Comparison of ENCODE assay signal across 1 cellular context in genomic region chr16:12819126-12820117, GRCh38.
TF ChIP-seq lines count a peak whose summit lies in the region.

No MANE protein-coding gene starts in this region.

TF ChIP-seq in HepG2, 621 proteins besides CTCF, POLR2A, EP300 and RAD21 (continued from another document and continues in another):
- TF ChIP-seq ZBTB49 (CRISPR knock-in tag; IDR thresholded peaks at IDR 0.05; ENCODE audit: borderline replicate concordance) (peak; percentile 31; the same call in 1 of the 2 replicates), CHD2 (IDR thresholded peaks at IDR 0.05; ENCODE audit: low read depth, low read length) (no peak), ZNF629 (CRISPR knock-in tag; conservative IDR thresholded peaks at IDR 0.05) (no peak), SCMH1 (CRISPR knock-in tag; IDR thresholded peaks at IDR 0.05; ENCODE audit: borderline replicate concordance) (no peak), POGZ (CRISPR knock-in tag; IDR thresholded peaks at IDR 0.05) (no peak), PAWR (CRISPR knock-in tag; IDR thresholded peaks at IDR 0.05; ENCODE audit: borderline replicate concordance) (no peak), TEAD3 (CRISPR knock-in tag; optimal IDR thresholded peaks at IDR 0.05; ENCODE audit: borderline replicate concordance) (peak; percentile 66), CREBL2 (CRISPR knock-in tag; IDR thresholded peaks at IDR 0.05; ENCODE audit: borderline replicate concordance) (no peak), THYN1 (CRISPR knock-in tag; IDR thresholded peaks at IDR 0.05; ENCODE audit: borderline replicate concordance, low read depth) (no peak), ZC3H4 (CRISPR knock-in tag; IDR thresholded peaks at IDR 0.05; ENCODE audit: borderline replicate concordance) (no peak), ZNF513 (CRISPR knock-in tag; conservative IDR thresholded peaks at IDR 0.05) (no peak), CREB1 (IDR thresholded peaks at IDR 0.05) (no peak), CREB1 (CRISPR knock-in tag; IDR thresholded peaks at IDR 0.05) (no peak), TSC22D2 (CRISPR knock-in tag; IDR thresholded peaks at IDR 0.05; ENCODE audit: borderline replicate concordance) (peak; percentile 41; the same call in 1 of the 2 replicates), GATAD1 (CRISPR knock-in tag; IDR thresholded peaks at IDR 0.05) (0 out of 2 replicates have a peak, but pooled peaks have one; percentile 27), ZNF550 (CRISPR knock-in tag; IDR thresholded peaks at IDR 0.05; ENCODE audit: borderline replicate concordance) (no peak), ZNF260 (CRISPR knock-in tag; IDR thresholded peaks at IDR 0.05; ENCODE audit: borderline replicate concordance, low read depth) (no peak), LBX2 (CRISPR knock-in tag; IDR thresholded peaks at IDR 0.05; ENCODE audit: borderline replicate concordance) (no peak), SAP130 (CRISPR knock-in tag; IDR thresholded peaks at IDR 0.05; ENCODE audit: low read depth) (peak; percentile 47; the same call in 1 of the 2 replicates), KLF13 (CRISPR knock-in tag; IDR thresholded peaks at IDR 0.05) (no peak), FOXK1 (CRISPR knock-in tag; IDR thresholded peaks at IDR 0.05; ENCODE audit: borderline replicate concordance, low read depth) (peak; percentile 23; the same call in 1 of the 2 replicates), ARHGAP35 (CRISPR knock-in tag; IDR thresholded peaks at IDR 0.05; ENCODE audit: borderline replicate concordance) (0 out of 2 replicates have a peak, but pooled peaks have one; percentile 31), MYNN (CRISPR knock-in tag; IDR thresholded peaks at IDR 0.05; ENCODE audit: low read depth) (no peak), AGO1 (IDR thresholded peaks at IDR 0.05; ENCODE audit: low read depth, low read length, poor library complexity, severe bottlenecking) (no peak), RXRB (CRISPR knock-in tag; IDR thresholded peaks at IDR 0.05; ENCODE audit: borderline replicate concordance) (peak; percentile 50; the same call in 1 of the 2 replicates), HMG20A (CRISPR knock-in tag; IDR thresholded peaks at IDR 0.05; ENCODE audit: borderline replicate concordance) (no peak), MAFK (conservative IDR thresholded peaks at IDR 0.05 in 1 of 2, IDR thresholded peaks at IDR 0.05 in 1 of 2; ENCODE audit: low read length in 2 of 2) (no peak), ZBTB42 (CRISPR knock-in tag; IDR thresholded peaks at IDR 0.05) (no peak), ZNF713 (CRISPR knock-in tag; IDR thresholded peaks at IDR 0.05) (no peak), TIGD3 (CRISPR knock-in tag; IDR thresholded peaks at IDR 0.05; ENCODE audit: borderline replicate concordance) (no peak), ZBTB20 (CRISPR knock-in tag; IDR thresholded peaks at IDR 0.05; ENCODE audit: borderline replicate concordance, low read depth) (no peak), KAT8 (CRISPR knock-in tag; IDR thresholded peaks at IDR 0.05) (peak; percentile 34; the same call in 1 of the 2 replicates), RFX3 (CRISPR knock-in tag; IDR thresholded peaks at IDR 0.05) (no peak), HNF1B (CRISPR knock-in tag; IDR thresholded peaks at IDR 0.05) (no peak), RNF2 (conservative IDR thresholded peaks at IDR 0.05; ENCODE audit: low read depth) (no peak), ZIK1 (CRISPR knock-in tag; IDR thresholded peaks at IDR 0.05; ENCODE audit: borderline replicate concordance, low read depth) (no peak), ZMYM4 (CRISPR knock-in tag; IDR thresholded peaks at IDR 0.05) (peak; percentile 60; the same call in 1 of the 2 replicates), PCBP1 (IDR thresholded peaks at IDR 0.05; ENCODE audit: borderline replicate concordance, low read depth, low read length) (no peak), ZBTB33 (CRISPR knock-in tag; IDR thresholded peaks at IDR 0.05) (peak; percentile 66; the same call in 1 of the 2 replicates), CEBPG (CRISPR knock-in tag; IDR thresholded peaks at IDR 0.05) (peak; percentile 46; the same call in 1 of the 2 replicates), CC2D1A (CRISPR knock-in tag; IDR thresholded peaks at IDR 0.05) (no peak), ZNF747 (CRISPR knock-in tag; IDR thresholded peaks at IDR 0.05; ENCODE audit: borderline replicate concordance) (no peak), YEATS4 (CRISPR knock-in tag; IDR thresholded peaks at IDR 0.05; ENCODE audit: borderline replicate concordance) (no peak), KLF12 (CRISPR knock-in tag; IDR thresholded peaks at IDR 0.05; ENCODE audit: borderline replicate concordance) (no peak), JUND (CRISPR knock-in tag; IDR thresholded peaks at IDR 0.05) (no peak), ZNF674 (CRISPR knock-in tag; IDR thresholded peaks at IDR 0.05; ENCODE audit: low read depth) (no peak), BHLHE40 (IDR thresholded peaks at IDR 0.05; ENCODE audit: low read length) (no peak), ZBTB37 (CRISPR knock-in tag; IDR thresholded peaks at IDR 0.05) (no peak), ZNF263 (CRISPR knock-in tag; IDR thresholded peaks at IDR 0.05) (peak; percentile 62; the same call in 1 of the 2 replicates), SOX6 (IDR thresholded peaks at IDR 0.05) (no peak), SOX6 (CRISPR knock-in tag; IDR thresholded peaks at IDR 0.05) (no peak), ETV5 (CRISPR knock-in tag; IDR thresholded peaks at IDR 0.05; ENCODE audit: borderline replicate concordance) (peak; percentile 54; the same call in 1 of the 2 replicates), E2F2 (CRISPR knock-in tag; IDR thresholded peaks at IDR 0.05; ENCODE audit: borderline replicate concordance) (no peak), ETV6 (CRISPR knock-in tag; conservative IDR thresholded peaks at IDR 0.05) (no peak), ZNF589 (CRISPR knock-in tag; conservative IDR thresholded peaks at IDR 0.05) (no peak), THRA (CRISPR knock-in tag; IDR thresholded peaks at IDR 0.05; ENCODE audit: borderline replicate concordance) (peak; percentile 61; the same call in 1 of the 2 replicates), CHD4 (IDR thresholded peaks at IDR 0.05; ENCODE audit: borderline replicate concordance, low read length) (no peak), RBFOX2 (IDR thresholded peaks at IDR 0.05; ENCODE audit: low read depth, low read length) (no peak), ZNF879 (CRISPR knock-in tag; IDR thresholded peaks at IDR 0.05) (no peak), ZNF501 (CRISPR knock-in tag; IDR thresholded peaks at IDR 0.05) (no peak)
